In genomic region chr17:35345445-35345925, GRCh38 we compare ENCODE assay signal across 8 cellular contexts. TPM values are rescaled to one million over a fixed set of nuclear protein-coding genes. Genes with fewer than 3 reads are reported as not detected.
DNase-seq lines count a peak whose midpoint lies in the region; ATAC-seq and TF ChIP-seq lines count a peak whose summit lies in the region.

No MANE protein-coding gene starts in this region.

- H3K27ac ChIP-seq in AG04450 (ENCODE audit: low read depth, low read length): no peak overlapping the region
- H3K27ac ChIP-seq in esophagus (ENCODE audit: low read depth in 2 of 2, low read length in 1 of 2): peak overlapping the region; percentile 18 to 68

- peaks cover 72% of the 10 kb centered on the region for H3K27me3 Mint-ChIP-seq in nephron progenitor cell (ENCODE audit: low read depth, poor library complexity)

- H3K27ac Mint-ChIP-seq in nephron progenitor cell: no peak overlapping the region

- WGBS in esophagus, 2 donors: 31 to 51% methylated on average over 25 of the region's 25 CpGs

- H3K4me3 ChIP-seq in AG04450 (ENCODE audit: low read depth, low read length) (peak overlapping the region; percentile 52), NT2/D1 (ENCODE audit: insufficient read length, low read depth) (peak overlapping the region; percentile 36), esophagus (ENCODE audit: low read depth in 1 of 2, low read length in 2 of 2) (peak overlapping the region in 1 of 2 donors; percentile 43)

- CTCF ChIA-PET in AG04450 (lab: Charles Lee): interaction anchor here (0.7 to 1.7 kb wide), 5 partner anchors 32 to 225 kb away, joined by 3 to 5 read pairs (median 4); no protein-coding TSS in a partner anchor

- no peaks in the 10 kb centered on the region for H3K4me1 ChIP-seq in NT2/D1 (ENCODE audit: insufficient read depth, insufficient read length)
- H3K4me1 ChIP-seq in esophagus (ENCODE audit: control insufficient read depth in 2 of 2, insufficient read depth in 2 of 2, low read length in 1 of 2): peaks cover 0 to 3% of the 10 kb centered on the region in 2 donors

- H3K9ac ChIP-seq in NT2/D1 (ENCODE audit: insufficient read length, low read depth): peak overlapping the region; percentile 74

- H3K27me3 ChIP-seq in AG04450 (ENCODE audit: control insufficient read depth, insufficient read depth, low read length): peaks cover 10% of the 10 kb centered on the region
- peaks cover 33% of the 10 kb centered on the region for H3K27me3 ChIP-seq in NT2/D1 (ENCODE audit: insufficient read depth, insufficient read length)
- H3K27me3 ChIP-seq in esophagus (ENCODE audit: control insufficient read depth in 1 of 2, insufficient read depth in 2 of 2, low read length in 2 of 2): no peaks in the 10 kb centered on the region

- H3K9me3 ChIP-seq in AG04450 (ENCODE audit: control insufficient read depth, insufficient read depth, low read length): no peaks in the 10 kb centered on the region
- H3K9me3 ChIP-seq in NT2/D1 (ENCODE audit: insufficient read depth, low read length): peaks cover 5% of the 10 kb centered on the region; the same call in 1 of the 2 replicates
- no peaks in the 10 kb centered on the region for H3K9me3 ChIP-seq in esophagus (ENCODE audit: control insufficient read depth in 2 of 2, insufficient read depth in 1 of 2, low read depth in 1 of 2, low read length in 1 of 2)

- ATAC-seq in HG02610 (IDR thresholded peaks at IDR 0.05; ENCODE audit: unreplicated experiment): no peak

- DNase-seq in AG04450 (ENCODE audit: low read depth, low spot score) (no peak), NT2/D1 (ENCODE audit: low read depth, low spot score) (no peak), nephron progenitor cell (peak; percentile 16), EL (no peak)
- no peak for DNase-seq in stimulated activated CD4-positive, alpha-beta T cell treated with anti-CD3 and anti-CD28 coated beads, Interleukin-1b, Interleukin-23, amount 100 ng/mL, for 48 hours
- no peak for DNase-seq in activated CD8-positive, alpha-beta memory T cell treated with anti-CD3 and anti-CD28 coated beads, Interleukin-2, amount 50 U/mL, for 48 hours

- POLR2A ChIA-PET in AG04450 (lab: Yijun Ruan, JAX): interaction anchor here (1.4 to 1.8 kb wide), 2 partner anchors 28 to 88 kb away, joined by 8 to 9 read pairs; partner anchors contain the start of gene SLFN11

- H3K4me3 Mint-ChIP-seq in nephron progenitor cell: peak overlapping the region; percentile 74

- peaks cover 11% of the 10 kb centered on the region for H3K4me1 Mint-ChIP-seq in nephron progenitor cell

- TF ChIP-seq CTCF in AG04450 (IDR thresholded peaks at IDR 0.05; ENCODE audit: low read depth, low read length) (no peak), nephron progenitor cell (IDR thresholded peaks at IDR 0.05) (no peak)

- no peaks in the 10 kb centered on the region for H3K36me3 Mint-ChIP-seq in nephron progenitor cell (ENCODE audit: low read depth)

- peaks cover 19% of the 10 kb centered on the region for H3K9me3 Mint-ChIP-seq in nephron progenitor cell

- no peaks in the 10 kb centered on the region for H3K36me3 ChIP-seq in NT2/D1 (ENCODE audit: insufficient read depth, insufficient read length, low read length)
- H3K36me3 ChIP-seq in esophagus (ENCODE audit: control insufficient read depth in 2 of 2, insufficient read depth in 2 of 2, low read length in 1 of 2): no peaks in the 10 kb centered on the region

RNA-seq across cellular contexts. Expression of gene SLFN11, which starts 27.9 kb away (rescaled TPM):
- polyA plus RNA-seq in AG04450 (2011; rRNA removed): 53.3 and 73.2 TPM in 2 replicates
- polyA minus RNA-seq in AG04450 (2011; rRNA and poly(A)+ RNA removed): 80.3 and 90.2 TPM in 2 replicates
- 1 to 10 TPM; 2.7 to 3.0 TPM for polyA plus RNA-seq in esophagus

Comparison
In these comparisons a context has a peak if more than half of its experiments do, and no peak if none do; other contexts are left out.
1. RNA of gene SLFN11, which starts 27.9 kb away (polyA plus RNA-seq): 53.3 to 73.2 TPM in AG04450; 2.7 to 3.0 TPM in esophagus; every median in the first group is over 10 times any median in the second.